Comparison of ENCODE assay signal across 14 cellular contexts in the genomic region with DNA sequence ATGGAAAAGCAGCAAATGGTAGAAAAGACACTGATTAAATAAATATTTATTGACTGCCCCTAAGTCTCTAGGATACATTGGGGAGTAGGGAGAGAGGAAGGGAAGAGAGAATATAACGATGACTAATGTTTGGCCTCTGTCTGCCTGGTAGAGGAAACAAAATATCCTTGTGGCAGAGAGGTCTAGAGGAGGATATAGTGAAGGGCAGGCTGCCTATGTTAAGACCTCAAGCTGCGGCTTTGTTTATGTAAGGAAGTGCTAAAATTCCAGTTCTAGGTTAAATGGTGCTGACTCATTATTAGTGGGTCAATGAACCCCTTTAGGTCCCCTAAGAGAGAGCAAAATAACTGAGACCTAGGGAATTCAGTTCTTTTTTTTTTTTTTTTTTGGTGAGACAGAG.
DNase-seq lines count a peak whose midpoint lies in the region; ATAC-seq and TF ChIP-seq lines count a peak whose summit lies in the region.
"Had no signal": no experiment of that assay in that cellular context is flagged by ENCODE, and none has a peak within 500 bp of the region (broad histone marks: within the 10 kb centered on the region; RNA-seq: fewer than 3 reads in every experiment).

No MANE protein-coding gene starts in this region.

- POLR2A ChIA-PET in activated CD8-positive, alpha-beta T cell treated with anti-CD3 and anti-CD28 coated beads, Interleukin-2, amount 10 ng/mL, durations not matched to agents 7 days and 5 days (lab: Charles Lee) = no interaction called here

- no peak for TF ChIP-seq CTCF in HFF-Myc (IDR thresholded peaks at IDR 0.05; ENCODE audit: low read depth, low read length, missing control alignments)
- no peak for TF ChIP-seq CTCF in fibroblast of villous mesenchyme (IDR thresholded peaks at IDR 0.05; ENCODE audit: insufficient read depth, low read depth, low read length)

- H3K9me3 Mint-ChIP-seq in activated CD8-positive, alpha-beta T cell treated with anti-CD3 and anti-CD28 coated beads, Interleukin-2, amount 10 ng/mL, durations not matched to agents 7 days and 5 days (ENCODE audit: insufficient read depth) = no peaks in the 10 kb centered on the region
- H3K9me3 Mint-ChIP-seq: activated CD4-positive, alpha-beta T cell treated with anti-CD3 and anti-CD28 coated beads, Interleukin-2, amount 10 ng/mL, durations not matched to agents 24 days and 14 days had no signal

- no peak for ATAC-seq in activated CD8-positive, alpha-beta T cell treated with anti-CD3 and anti-CD28 coated beads, Interleukin-2, amount 10 ng/mL, durations not matched to agents 7 days and 5 days
- no peak for ATAC-seq in GM18873 (IDR thresholded peaks at IDR 0.05; ENCODE audit: low FRiP score, unreplicated experiment)
- no peak for ATAC-seq in GM19467 (IDR thresholded peaks at IDR 0.05; ENCODE audit: unreplicated experiment)
- ATAC-seq: PC-3 had no signal

- no peaks in the 10 kb centered on the region for H3K36me3 Mint-ChIP-seq in activated CD8-positive, alpha-beta T cell treated with anti-CD3 and anti-CD28 coated beads, Interleukin-2, amount 10 ng/mL, durations not matched to agents 7 days and 5 days (ENCODE audit: low read depth)

- no peaks in the 10 kb centered on the region for H3K27me3 Mint-ChIP-seq in activated CD8-positive, alpha-beta T cell treated with anti-CD3 and anti-CD28 coated beads, Interleukin-2, amount 10 ng/mL, durations not matched to agents 7 days and 5 days (ENCODE audit: low read depth)
- H3K27me3 Mint-ChIP-seq: activated CD4-positive, alpha-beta T cell treated with anti-CD3 and anti-CD28 coated beads, Interleukin-2, amount 10 ng/mL, durations not matched to agents 24 days and 14 days had no signal

- peak; percentile 20 for DNase-seq in HFF-Myc (ENCODE audit: extremely low read depth, low read depth)
- DNase-seq in amniotic epithelial cell (ENCODE audit: low read depth) = peak; percentile 74
- DNase-seq in fibroblast of villous mesenchyme (ENCODE audit: low read depth) = peak; percentile 39
- DNase-seq in skeletal muscle cell (ENCODE audit: low read depth) = peak; percentile 34
- no peak for DNase-seq in NCI-H526 (lab: John Stamatoyannopoulos, UW)
- DNase-seq in activated CD8-positive, alpha-beta T cell treated with anti-CD3 and anti-CD28 coated beads, Interleukin-2, amount 10 ng/mL, durations not matched to agents 7 days and 5 days = no peak
- DNase-seq: activated CD4-positive, alpha-beta T cell treated with anti-CD3 and anti-CD28 coated beads, Interleukin-2, amount 10 ng/mL, durations not matched to agents 24 days and 14 days; amniotic stem cell; left ventricle myocardium inferior; PC-3; T-helper 1 cell had no signal

- H3K4me1 Mint-ChIP-seq in activated CD8-positive, alpha-beta T cell treated with anti-CD3 and anti-CD28 coated beads, Interleukin-2, amount 10 ng/mL, durations not matched to agents 7 days and 5 days (ENCODE audit: low read depth) = no peaks in the 10 kb centered on the region
- H3K4me1 Mint-ChIP-seq: activated CD4-positive, alpha-beta T cell treated with anti-CD3 and anti-CD28 coated beads, Interleukin-2, amount 10 ng/mL, durations not matched to agents 24 days and 14 days; nephron had no signal

- CTCF ChIA-PET in activated CD8-positive, alpha-beta T cell treated with anti-CD3 and anti-CD28 coated beads, Interleukin-2, amount 10 ng/mL, durations not matched to agents 7 days and 5 days (lab: Charles Lee) = no interaction called here

- H3K27ac Mint-ChIP-seq in activated CD8-positive, alpha-beta T cell treated with anti-CD3 and anti-CD28 coated beads, Interleukin-2, amount 10 ng/mL, durations not matched to agents 7 days and 5 days = no peak overlapping the region
- H3K27ac Mint-ChIP-seq: activated CD4-positive, alpha-beta T cell treated with anti-CD3 and anti-CD28 coated beads, Interleukin-2, amount 10 ng/mL, durations not matched to agents 24 days and 14 days; nephron had no signal

- H3K4me3 Mint-ChIP-seq in activated CD8-positive, alpha-beta T cell treated with anti-CD3 and anti-CD28 coated beads, Interleukin-2, amount 10 ng/mL, durations not matched to agents 7 days and 5 days = no peak overlapping the region
- H3K4me3 Mint-ChIP-seq: activated CD4-positive, alpha-beta T cell treated with anti-CD3 and anti-CD28 coated beads, Interleukin-2, amount 10 ng/mL, durations not matched to agents 24 days and 14 days; nephron had no signal

- H3K4me3 ChIP-seq in HFF-Myc (replicated peaks; ENCODE audit: low read depth, low read length) (no peak overlapping the region), fibroblast of villous mesenchyme (ENCODE audit: low read depth, low read length) (no peak overlapping the region), skeletal muscle cell (ENCODE audit: low read depth, low read length) (no peak overlapping the region)
- H3K4me3 ChIP-seq: left ventricle myocardium inferior had no signal

Comparison
In these comparisons a context has a peak if more than half of its experiments do, and no peak if none do; other contexts are left out.
1. DNase-seq: peak in HFF-Myc (single experiment), amniotic epithelial cell (single experiment), fibroblast of villous mesenchyme (single experiment) and skeletal muscle cell (single experiment); none in NCI-H526 (0 of 2) and activated CD8-positive, alpha-beta T cell treated with anti-CD3 and anti-CD28 coated beads, Interleukin-2, amount 10 ng/mL, durations not matched to agents 7 days and 5 days (single experiment).